ENCODE assay signal across 1 cellular context in the genomic region with DNA sequence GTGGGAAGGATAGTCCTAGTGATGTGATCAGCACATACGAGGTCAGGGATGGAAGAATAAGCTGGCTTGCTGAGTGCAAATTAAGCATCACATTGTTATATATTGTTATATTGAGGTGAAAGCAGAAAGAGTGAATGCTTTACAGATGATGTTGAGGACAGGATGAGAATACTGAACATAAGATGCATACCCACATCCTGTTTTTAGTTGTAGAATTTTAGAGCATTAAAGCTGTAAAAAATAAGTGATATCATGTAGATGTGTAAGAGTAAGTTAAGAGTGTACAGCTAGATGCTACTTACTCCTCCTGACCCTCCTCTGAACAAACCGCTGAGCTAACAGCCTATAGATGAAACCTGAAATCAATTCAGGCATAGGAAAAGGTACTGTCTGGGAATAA.
TF ChIP-seq lines count a peak whose summit lies in the region.

No MANE protein-coding gene starts in this region.

TF ChIP-seq in WTC11, 78 proteins besides CTCF, POLR2A, EP300 and RAD21 (continued from another document):
- no peak for TF ChIP-seq CDX4 (CRISPR knock-in tag; IDR thresholded peaks at IDR 0.05; ENCODE audit: borderline replicate concordance)
- no peak for TF ChIP-seq FOXK1 (CRISPR knock-in tag; IDR thresholded peaks at IDR 0.05)
- no peak for TF ChIP-seq CBFB (CRISPR knock-in tag; IDR thresholded peaks at IDR 0.05; ENCODE audit: low read depth)
- TF ChIP-seq ERG (CRISPR knock-in tag; IDR thresholded peaks at IDR 0.05): no peak
- no peak for TF ChIP-seq FOXJ3 (CRISPR knock-in tag; IDR thresholded peaks at IDR 0.05; ENCODE audit: borderline replicate concordance)
- TF ChIP-seq, protein P1, sequence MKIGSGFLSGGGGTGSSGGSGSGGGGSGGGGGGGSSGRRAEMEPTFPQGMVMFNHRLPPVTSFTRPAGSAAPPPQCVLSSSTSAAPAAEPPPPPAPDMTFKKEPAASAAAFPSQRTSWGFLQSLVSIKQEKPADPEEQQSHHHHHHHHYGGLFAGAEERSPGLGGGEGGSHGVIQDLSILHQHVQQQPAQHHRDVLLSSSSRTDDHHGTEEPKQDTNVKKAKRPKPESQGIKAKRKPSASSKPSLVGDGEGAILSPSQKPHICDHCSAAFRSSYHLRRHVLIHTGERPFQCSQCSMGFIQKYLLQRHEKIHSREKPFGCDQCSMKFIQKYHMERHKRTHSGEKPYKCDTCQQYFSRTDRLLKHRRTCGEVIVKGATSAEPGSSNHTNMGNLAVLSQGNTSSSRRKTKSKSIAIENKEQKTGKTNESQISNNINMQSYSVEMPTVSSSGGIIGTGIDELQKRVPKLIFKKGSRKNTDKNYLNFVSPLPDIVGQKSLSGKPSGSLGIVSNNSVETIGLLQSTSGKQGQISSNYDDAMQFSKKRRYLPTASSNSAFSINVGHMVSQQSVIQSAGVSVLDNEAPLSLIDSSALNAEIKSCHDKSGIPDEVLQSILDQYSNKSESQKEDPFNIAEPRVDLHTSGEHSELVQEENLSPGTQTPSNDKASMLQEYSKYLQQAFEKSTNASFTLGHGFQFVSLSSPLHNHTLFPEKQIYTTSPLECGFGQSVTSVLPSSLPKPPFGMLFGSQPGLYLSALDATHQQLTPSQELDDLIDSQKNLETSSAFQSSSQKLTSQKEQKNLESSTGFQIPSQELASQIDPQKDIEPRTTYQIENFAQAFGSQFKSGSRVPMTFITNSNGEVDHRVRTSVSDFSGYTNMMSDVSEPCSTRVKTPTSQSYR (CRISPR knock-in tag; IDR thresholded peaks at IDR 0.05): no peak
- TF ChIP-seq, protein P2, sequence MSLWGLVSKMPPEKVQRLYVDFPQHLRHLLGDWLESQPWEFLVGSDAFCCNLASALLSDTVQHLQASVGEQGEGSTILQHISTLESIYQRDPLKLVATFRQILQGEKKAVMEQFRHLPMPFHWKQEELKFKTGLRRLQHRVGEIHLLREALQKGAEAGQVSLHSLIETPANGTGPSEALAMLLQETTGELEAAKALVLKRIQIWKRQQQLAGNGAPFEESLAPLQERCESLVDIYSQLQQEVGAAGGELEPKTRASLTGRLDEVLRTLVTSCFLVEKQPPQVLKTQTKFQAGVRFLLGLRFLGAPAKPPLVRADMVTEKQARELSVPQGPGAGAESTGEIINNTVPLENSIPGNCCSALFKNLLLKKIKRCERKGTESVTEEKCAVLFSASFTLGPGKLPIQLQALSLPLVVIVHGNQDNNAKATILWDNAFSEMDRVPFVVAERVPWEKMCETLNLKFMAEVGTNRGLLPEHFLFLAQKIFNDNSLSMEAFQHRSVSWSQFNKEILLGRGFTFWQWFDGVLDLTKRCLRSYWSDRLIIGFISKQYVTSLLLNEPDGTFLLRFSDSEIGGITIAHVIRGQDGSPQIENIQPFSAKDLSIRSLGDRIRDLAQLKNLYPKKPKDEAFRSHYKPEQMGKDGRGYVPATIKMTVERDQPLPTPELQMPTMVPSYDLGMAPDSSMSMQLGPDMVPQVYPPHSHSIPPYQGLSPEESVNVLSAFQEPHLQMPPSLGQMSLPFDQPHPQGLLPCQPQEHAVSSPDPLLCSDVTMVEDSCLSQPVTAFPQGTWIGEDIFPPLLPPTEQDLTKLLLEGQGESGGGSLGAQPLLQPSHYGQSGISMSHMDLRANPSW (CRISPR knock-in tag; conservative IDR thresholded peaks at IDR 0.05; ENCODE audit: low read depth): no peak
- TF ChIP-seq ATF3 (CRISPR knock-in tag; conservative IDR thresholded peaks at IDR 0.05): no peak
- TF ChIP-seq GABPB1 (CRISPR knock-in tag; IDR thresholded peaks at IDR 0.05): no peak
- TF ChIP-seq, protein P3, sequence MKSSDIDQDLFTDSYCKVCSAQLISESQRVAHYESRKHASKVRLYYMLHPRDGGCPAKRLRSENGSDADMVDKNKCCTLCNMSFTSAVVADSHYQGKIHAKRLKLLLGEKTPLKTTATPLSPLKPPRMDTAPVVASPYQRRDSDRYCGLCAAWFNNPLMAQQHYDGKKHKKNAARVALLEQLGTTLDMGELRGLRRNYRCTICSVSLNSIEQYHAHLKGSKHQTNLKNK (CRISPR knock-in tag; IDR thresholded peaks at IDR 0.05): no peak
- no peak for TF ChIP-seq ZBTB21 (CRISPR knock-in tag; IDR thresholded peaks at IDR 0.05; ENCODE audit: borderline replicate concordance)
- TF ChIP-seq, protein P4, sequence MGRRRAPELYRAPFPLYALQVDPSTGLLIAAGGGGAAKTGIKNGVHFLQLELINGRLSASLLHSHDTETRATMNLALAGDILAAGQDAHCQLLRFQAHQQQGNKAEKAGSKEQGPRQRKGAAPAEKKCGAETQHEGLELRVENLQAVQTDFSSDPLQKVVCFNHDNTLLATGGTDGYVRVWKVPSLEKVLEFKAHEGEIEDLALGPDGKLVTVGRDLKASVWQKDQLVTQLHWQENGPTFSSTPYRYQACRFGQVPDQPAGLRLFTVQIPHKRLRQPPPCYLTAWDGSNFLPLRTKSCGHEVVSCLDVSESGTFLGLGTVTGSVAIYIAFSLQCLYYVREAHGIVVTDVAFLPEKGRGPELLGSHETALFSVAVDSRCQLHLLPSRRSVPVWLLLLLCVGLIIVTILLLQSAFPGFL (CRISPR knock-in tag; IDR thresholded peaks at IDR 0.05; ENCODE audit: borderline replicate concordance): no peak
- TF ChIP-seq TEAD4 (CRISPR knock-in tag; IDR thresholded peaks at IDR 0.05): no peak
- no peak for TF ChIP-seq ZNF416 (CRISPR knock-in tag; IDR thresholded peaks at IDR 0.05)
- TF ChIP-seq CREB1 (CRISPR knock-in tag; IDR thresholded peaks at IDR 0.05): no peak
- no peak for TF ChIP-seq E2F4 (CRISPR knock-in tag; IDR thresholded peaks at IDR 0.05; ENCODE audit: borderline replicate concordance, low read depth)
- no peak for TF ChIP-seq NFYB (CRISPR knock-in tag; conservative IDR thresholded peaks at IDR 0.05; ENCODE audit: low read depth)
- no peak for TF ChIP-seq NFE2L1 (CRISPR knock-in tag; IDR thresholded peaks at IDR 0.05)
